ENCODE assay signal across 9 cellular contexts in the genomic region with DNA sequence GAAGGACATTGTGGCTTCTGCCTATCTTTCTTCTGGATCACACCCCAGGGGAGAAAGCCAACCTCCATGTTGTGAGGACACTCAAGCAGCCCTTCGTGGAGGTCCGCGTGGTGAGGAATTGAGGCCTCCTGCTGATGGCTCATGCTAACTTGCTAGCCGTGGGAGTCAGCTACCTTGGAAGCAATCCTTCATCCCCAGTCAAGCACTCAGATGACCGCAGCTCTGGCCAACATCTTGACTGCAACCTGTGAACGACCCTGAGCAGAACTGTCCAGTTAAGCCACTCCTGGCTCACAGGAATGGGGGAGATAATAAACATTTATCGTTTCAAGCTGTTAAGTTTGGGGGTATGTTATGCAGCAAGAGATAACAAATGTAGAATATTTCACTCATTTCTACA. TPM values are rescaled to one million over a fixed set of nuclear protein-coding genes. Genes with fewer than 3 reads are reported as not detected.
"Had no signal": no experiment of that assay in that cellular context is flagged by ENCODE, and none has a peak within 500 bp of the region (broad histone marks: within the 10 kb centered on the region; RNA-seq: fewer than 3 reads in every experiment).

No MANE protein-coding gene starts in this region.

- DNase-seq: GM23248, GOT3, H7, HFFc6 had no signal

- ATAC-seq: HCT116, HepG2 had no signal

- H2AFZ ChIP-seq: GM23248 had no signal

- H3K36me3 ChIP-seq: HAP-1 had no signal

- H3K27ac ChIP-seq: GM23248, HL-60 had no signal

- H3K9me3 ChIP-seq: HAP-1 had no signal

- H3K9ac ChIP-seq: GM23248 had no signal

- FAIRE-seq: HepG2 had no signal

- H3K4me3 ChIP-seq: GM23248, HAP-1 had no signal

RNA-seq across cellular contexts. Expression of gene CNKSR3, which starts 10.9 kb away (rescaled TPM):
- polyA plus RNA-seq: IgD-negative memory B cell had no signal
